Comparison of ENCODE assay signal across 8 cellular contexts in the genomic region with DNA sequence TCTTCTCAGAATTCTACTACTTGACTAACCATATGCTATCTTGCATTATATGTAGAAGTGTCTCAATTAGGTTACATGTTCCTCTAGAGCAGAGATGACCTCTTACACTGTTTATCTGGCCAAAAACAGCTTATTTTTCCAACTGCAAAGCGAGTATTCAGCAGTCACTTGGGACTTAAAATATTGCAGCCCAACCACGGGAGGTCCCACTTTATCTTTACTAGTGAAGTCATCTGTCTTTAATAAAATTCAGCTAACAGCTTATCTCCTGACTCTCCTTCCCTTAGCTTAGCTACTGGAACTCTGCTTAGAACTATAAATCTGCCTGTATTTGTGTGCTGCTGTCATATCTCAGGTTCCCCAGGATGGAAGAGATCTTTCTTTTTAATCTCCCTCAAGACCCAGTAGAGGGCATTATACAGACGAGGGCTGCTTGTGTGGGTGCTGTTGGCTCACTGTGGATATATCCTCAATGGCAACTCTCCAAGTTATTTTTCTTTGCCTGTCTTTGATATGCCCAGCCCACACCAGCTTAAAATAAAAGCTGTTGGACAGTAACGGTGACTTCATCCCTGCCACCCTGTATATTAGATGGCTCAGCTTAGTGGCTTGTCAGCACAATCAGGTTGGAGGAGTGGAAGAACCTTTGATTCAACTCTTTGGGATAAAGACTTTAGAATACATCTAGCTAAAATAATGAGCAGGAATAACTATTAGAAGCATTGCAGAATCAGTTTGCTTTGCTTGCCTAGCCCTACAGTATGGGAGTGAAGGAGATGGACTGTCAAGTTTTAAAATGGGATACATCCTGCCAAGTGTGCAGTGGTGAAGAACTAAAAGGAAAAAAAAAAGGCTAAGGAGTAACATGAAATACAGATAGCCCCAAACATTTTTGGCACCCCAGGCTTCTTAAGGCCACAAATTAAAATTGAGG. TPM values are rescaled to one million over a fixed set of nuclear protein-coding genes. Genes with fewer than 3 reads are reported as not detected.
DNase-seq lines count a peak whose midpoint lies in the region; TF ChIP-seq lines count a peak whose summit lies in the region.

No MANE protein-coding gene starts in this region.

- peak in 3 of 6 experiments; percentile 39 to 57 (median 50) for TF ChIP-seq CTCF in Peyer's patch (IDR thresholded peaks at IDR 0.05)

- H3K4me1 ChIP-seq in Peyer's patch = peaks cover 0 to 47% (median 7%) of the 10 kb centered on the region in 4 donors

- peaks cover 77% of the 10 kb centered on the region for H3K36me3 Mint-ChIP-seq in activated CD4-positive, alpha-beta T cell treated with anti-CD3 and anti-CD28 coated beads, Interleukin-2, amount 10 ng/mL, durations not matched to agents 24 days and 14 days (ENCODE audit: low read depth)

- intact Hi-C loops in activated CD4-positive, alpha-beta T cell treated with anti-CD3 and anti-CD28 coated beads, Interleukin-2, amount 10 ng/mL, durations not matched to agents 24 days and 14 days (cut with micrococcal nuclease) = loop anchor here (2.0 to 5.0 kb wide), 4 partner anchors 41 to 158 kb away; partner anchors contain the start of genes MCL1 and TARS2

- no peak for TF ChIP-seq POLR2A in Peyer's patch (IDR thresholded peaks at IDR 0.05)

- peak overlapping the region; percentile 18 for H3K4me3 Mint-ChIP-seq in activated CD4-positive, alpha-beta T cell treated with anti-CD3 and anti-CD28 coated beads, Interleukin-2, amount 10 ng/mL, durations not matched to agents 24 days and 14 days

- H3K27ac Mint-ChIP-seq in activated CD4-positive, alpha-beta T cell treated with anti-CD3 and anti-CD28 coated beads, Interleukin-2, amount 10 ng/mL, durations not matched to agents 24 days and 14 days = peak overlapping the region; percentile 34

- no peaks in the 10 kb centered on the region for H3K9me3 ChIP-seq in Peyer's patch

- H3K4me1 Mint-ChIP-seq in activated CD4-positive, alpha-beta T cell treated with anti-CD3 and anti-CD28 coated beads, Interleukin-2, amount 10 ng/mL, durations not matched to agents 24 days and 14 days = peaks cover 73% of the 10 kb centered on the region

- peak; percentile 62 for DNase-seq in activated CD4-positive, alpha-beta T cell treated with anti-CD3 and anti-CD28 coated beads, Interleukin-2, amount 10 ng/mL, durations not matched to agents 24 days and 14 days
- DNase-seq in activated CD4-positive, alpha-beta T cell treated with anti-CD3 and anti-CD28 coated beads, Interleukin-2, amount 50 U/mL, for 48 hours = no peak
- DNase-seq in Peyer's patch = no peak
- peak; percentile 78 for DNase-seq in dedifferentiated amniotic fluid mesenchymal stem cell (ENCODE audit: extremely low spot score)
- peak; percentile 48 for DNase-seq in mucosa of gallbladder (ENCODE audit: low spot score)
- DNase-seq in cerebellar nuclear complex (lab: John Stamatoyannopoulos, UW) = no peak
- DNase-seq in germinal center (ENCODE audit: low spot score) = no peak
- no peak for DNase-seq in HuH-7 (ENCODE audit: low spot score)

- H3K36me3 ChIP-seq in Peyer's patch = peaks cover 0 to 52% (median under 1%) of the 10 kb centered on the region in 3 donors

- no peaks in the 10 kb centered on the region for H3K27me3 ChIP-seq in Peyer's patch

- H3K27ac ChIP-seq in Peyer's patch = peak overlapping the region; percentile 18 to 65 (median 38)

- no peak overlapping the region for H3K4me3 ChIP-seq in Peyer's patch

- H3K9me3 Mint-ChIP-seq in activated CD4-positive, alpha-beta T cell treated with anti-CD3 and anti-CD28 coated beads, Interleukin-2, amount 10 ng/mL, durations not matched to agents 24 days and 14 days = no peaks in the 10 kb centered on the region

- no peaks in the 10 kb centered on the region for H3K27me3 Mint-ChIP-seq in activated CD4-positive, alpha-beta T cell treated with anti-CD3 and anti-CD28 coated beads, Interleukin-2, amount 10 ng/mL, durations not matched to agents 24 days and 14 days

RNA-seq across cellular contexts. Expression of gene ENSA, which starts 9.6 kb away (rescaled TPM):
- total RNA-seq in activated CD4-positive, alpha-beta T cell treated with anti-CD3 and anti-CD28 coated beads, Interleukin-2, amount 10 ng/mL, durations not matched to agents 24 days and 14 days = 244 and 248 TPM in 2 replicates
- total RNA-seq in Peyer's patch (100 to 1,000 TPM; 173 to 231 (median 206) TPM), mucosa of gallbladder (181 TPM)

RNA-seq across cellular contexts. Expression of gene MCL1, which starts 40.4 kb away (rescaled TPM):
- 278 and 280 TPM in 2 replicates for total RNA-seq in activated CD4-positive, alpha-beta T cell treated with anti-CD3 and anti-CD28 coated beads, Interleukin-2, amount 10 ng/mL, durations not matched to agents 24 days and 14 days
- total RNA-seq in Peyer's patch = 100 to 1,000 TPM; 102 to 154 (median 140) TPM
- 231 TPM for total RNA-seq in mucosa of gallbladder

Comparison
In these comparisons a context has a peak if more than half of its experiments do, and no peak if none do; other contexts are left out.
1. DNase-seq: peak in activated CD4-positive, alpha-beta T cell treated with anti-CD3 and anti-CD28 coated beads, Interleukin-2, amount 10 ng/mL, durations not matched to agents 24 days and 14 days (single experiment), dedifferentiated amniotic fluid mesenchymal stem cell (single experiment) and mucosa of gallbladder (single experiment); none in activated CD4-positive, alpha-beta T cell treated with anti-CD3 and anti-CD28 coated beads, Interleukin-2, amount 50 U/mL, for 48 hours (0 of 2), Peyer's patch (0 of 3), cerebellar nuclear complex (0 of 2), germinal center (single experiment) and HuH-7 (single experiment).